20 cellular contexts compared by ENCODE assay signal in the genomic region with DNA sequence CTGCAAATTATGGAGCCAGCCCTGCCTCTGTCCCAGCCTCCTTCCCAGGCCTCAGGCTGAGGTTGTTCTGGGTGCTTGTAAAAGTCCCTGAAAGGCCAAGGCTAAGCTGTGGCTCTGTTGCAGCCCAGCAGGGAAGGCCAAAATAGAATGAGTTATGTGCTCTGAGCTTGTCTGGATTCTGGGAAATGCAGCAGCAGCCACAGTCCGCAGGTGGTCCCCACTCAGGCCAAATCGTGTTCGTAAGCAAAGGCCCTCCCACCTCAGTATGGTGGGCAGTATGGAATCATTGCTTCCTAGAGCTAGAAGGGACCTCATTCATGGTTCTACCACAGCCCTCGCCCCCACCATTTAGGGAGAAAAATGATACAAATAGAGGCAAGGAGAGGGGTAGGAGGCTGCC. TPM values are rescaled to one million over a fixed set of nuclear protein-coding genes. Genes with fewer than 3 reads are reported as not detected.
DNase-seq lines count a peak whose midpoint lies in the region; ATAC-seq, FAIRE-seq and TF ChIP-seq lines count a peak whose summit lies in the region.
"Had no signal": no experiment of that assay in that cellular context is flagged by ENCODE, and none has a peak within 500 bp of the region (broad histone marks: within the 10 kb centered on the region; RNA-seq: fewer than 3 reads in every experiment).

No MANE protein-coding gene starts in this region.

- H2BK12ac ChIP-seq in mesenchymal stem cell (ENCODE audit: low read length in 2 of 2), result no peak overlapping the region

- no peak overlapping the region for H2BK15ac ChIP-seq in mesenchymal stem cell (ENCODE audit: low read depth, poor library complexity, severe bottlenecking)

- no peak for TF ChIP-seq EP300 in suprapubic skin (IDR thresholded peaks at IDR 0.05)

- H3K4ac ChIP-seq in mesenchymal stem cell (ENCODE audit: low read depth in 1 of 2, low read length in 2 of 2), result no peak overlapping the region

- H2BK5ac ChIP-seq in mesenchymal stem cell (ENCODE audit: low read depth, low read length, poor library complexity, severe bottlenecking), result no peak overlapping the region

- no peak overlapping the region for H3K9ac ChIP-seq in mesenchymal stem cell (ENCODE audit: low read length)

- no peak overlapping the region for H2AK5ac ChIP-seq in mesenchymal stem cell (ENCODE audit: low read length, severe bottlenecking)

- no peak for ATAC-seq in GM18907 (IDR thresholded peaks at IDR 0.05; ENCODE audit: unreplicated experiment)
- ATAC-seq: gastrocnemius medialis; stimulated activated naive B cell treated with anti-CD40 and anti-IgM and Interleukin-4, amounts not matched to agents 10 μg/mL and 1 μg/mL and 100 μg/mL, for 72 hours had no signal

- H3K4me2 ChIP-seq in mesenchymal stem cell (ENCODE audit: low read length, poor library complexity, severe bottlenecking), result no peak overlapping the region

- no peak for TF ChIP-seq CTCF in suprapubic skin (IDR thresholded peaks at IDR 0.05)

- peaks cover 0 to 9% of the 10 kb centered on the region in 2 experiments for H3K27me3 ChIP-seq in mesenchymal stem cell (ENCODE audit: control insufficient read depth in 1 of 2, insufficient read depth in 1 of 2, low read length in 2 of 2)
- no peaks in the 10 kb centered on the region for H3K27me3 ChIP-seq in suprapubic skin
- H3K27me3 ChIP-seq: gastrocnemius medialis had no signal

- H3K9me3 ChIP-seq in mesenchymal stem cell (ENCODE audit: control insufficient read depth, low read length) (no peaks in the 10 kb centered on the region), suprapubic skin (no peaks in the 10 kb centered on the region)
- H3K9me3 ChIP-seq: gastrocnemius medialis had no signal

- H2BK120ac ChIP-seq in mesenchymal stem cell (ENCODE audit: low read depth, low read length), result no peak overlapping the region

- H4K8ac ChIP-seq in mesenchymal stem cell (ENCODE audit: low read length), result no peak overlapping the region

- no peak overlapping the region for H3K23ac ChIP-seq in mesenchymal stem cell (ENCODE audit: low read length in 2 of 2)

- DNase-seq in H54 (ENCODE audit: insufficient read length, low spot score), result no peak
- peak; percentile 19 for DNase-seq in astrocyte of the hippocampus (ENCODE audit: low read depth, low spot score)
- DNase-seq in mesenchymal stem cell, result no peak
- DNase-seq in suprapubic skin (ENCODE audit: low spot score in 2 of 2), result no peak
- DNase-seq in OCI-M2 (lab: John Stamatoyannopoulos, UW; ENCODE audit: unreplicated experiment), result no peak
- no peak for DNase-seq in NCI-H526 treated with DMSO at 0.1 percent for 48 hours (lab: John Stamatoyannopoulos, UW)
- no peak for DNase-seq in dedifferentiated amniotic fluid mesenchymal stem cell (ENCODE audit: extremely low spot score)
- DNase-seq: activated CD4-positive, alpha-beta memory T cell treated with anti-CD3 and anti-CD28 coated beads for 36 hours; activated naive CD4-positive, alpha-beta T cell treated with anti-CD3 and anti-CD28 coated beads, Interleukin-2, amount 50 U/mL, for 16 hours; activated T-cell treated with anti-CD3 and anti-CD28 coated beads, Interleukin-2, amount 50 U/mL, for 24 hours; central memory CD4-positive, alpha-beta T cell; EL; gastrocnemius medialis; HFFc6; NCI-H1436; NCI-H345; Right ventricle myocardium superior; stimulated activated CD4-positive, alpha-beta T cell treated with anti-CD3 and anti-CD28 coated beads, Interleukin-15, amount 100 ng/mL, for 24 hours; stimulated activated naive B cell treated with anti-CD40 and anti-IgM and Interleukin-4, amounts not matched to agents 10 μg/mL and 1 μg/mL and 100 μg/mL, for 72 hours had no signal

- H3K36me3 ChIP-seq in mesenchymal stem cell (ENCODE audit: control insufficient read depth in 1 of 2, insufficient read depth in 2 of 2, low read depth in 1 of 2, low read length in 2 of 2), result no peaks in the 10 kb centered on the region
- H3K36me3 ChIP-seq in suprapubic skin, result no peaks in the 10 kb centered on the region
- H3K36me3 ChIP-seq: gastrocnemius medialis had no signal

- H3K14ac ChIP-seq in mesenchymal stem cell (ENCODE audit: low read length in 2 of 2), result no peak overlapping the region

- H3K4me3 ChIP-seq in mesenchymal stem cell (ENCODE audit: insufficient read depth in 1 of 2, low read depth in 1 of 2, low read length in 2 of 2), result no peak overlapping the region
- no peak overlapping the region for H3K4me3 ChIP-seq in suprapubic skin
- H3K4me3 ChIP-seq: gastrocnemius medialis had no signal

- H3K79me1 ChIP-seq in mesenchymal stem cell (replicated peaks; ENCODE audit: low read length, poor library complexity, severe bottlenecking), result no peaks in the 10 kb centered on the region

- H3K4me1 ChIP-seq in mesenchymal stem cell (ENCODE audit: control insufficient read depth, insufficient read depth, low read depth, low read length) (peaks cover 5% of the 10 kb centered on the region), suprapubic skin (peaks cover 4% of the 10 kb centered on the region)

- peak; percentile 97 for FAIRE-seq in H54 (lab: Jason Lieb, UNC)

- H3K18ac ChIP-seq in mesenchymal stem cell (ENCODE audit: low read depth in 1 of 2, low read length in 2 of 2), result no peak overlapping the region

- no peak for TF ChIP-seq POLR2A in H54 (IDR thresholded peaks at IDR 0.05; ENCODE audit: low read depth, low read length)
- TF ChIP-seq POLR2A in suprapubic skin (IDR thresholded peaks at IDR 0.05), result no peak

- no peak overlapping the region for H4K91ac ChIP-seq in mesenchymal stem cell (ENCODE audit: low read length)

- 94% methylated on average over 3 of the region's 4 CpGs for WGBS in mesenchymal stem cell
- 55% methylated on average over 4 of the region's 4 CpGs for WGBS in suprapubic skin

- peak overlapping the region; percentile 26 for H3K27ac ChIP-seq in mesenchymal stem cell (ENCODE audit: low read length, poor library complexity, severe bottlenecking)
- H3K27ac ChIP-seq in suprapubic skin, result peak overlapping the region; percentile 59

- H2AFZ ChIP-seq in mesenchymal stem cell (ENCODE audit: low read depth, low read length), result no peak overlapping the region

RNA-seq across cellular contexts. Expression of gene TCEAL1, which starts 4.7 kb away (rescaled TPM):
- polyA plus RNA-seq in mesenchymal stem cell (2013, experiment 1 of 2), result 32.0 TPM
- 31.1 TPM for polyA plus RNA-seq in mesenchymal stem cell (2013, experiment 2 of 2)
- total RNA-seq in suprapubic skin, result 10 to 100 TPM; 49.3 to 63.1 (median 54.3) TPM

RNA-seq across cellular contexts. Expression of gene TCEAL3, which starts 16.3 kb away (rescaled TPM):
- 52.4 TPM for polyA plus RNA-seq in mesenchymal stem cell (2013, experiment 1 of 2)
- 55.2 TPM for polyA plus RNA-seq in mesenchymal stem cell (2013, experiment 2 of 2)
- 10 to 100 TPM in 3 of 4 donors, 1 to 10 TPM in 1; 9.2 to 18.3 (median 13.8) TPM for total RNA-seq in suprapubic skin

RNA-seq across cellular contexts. Expression of gene TCEAL4, which starts 38.8 kb away (rescaled TPM):
- polyA plus RNA-seq in mesenchymal stem cell (2013, experiment 1 of 2), result 166 TPM
- polyA plus RNA-seq in mesenchymal stem cell (2013, experiment 2 of 2), result 162 TPM
- total RNA-seq in suprapubic skin, result 10 to 100 TPM; 56.3 to 71.1 (median 67.4) TPM
